In genomic region chr16:18956658-18957241, GRCh38 we compare ENCODE assay signal across 8 cellular contexts. TPM values are rescaled to one million over a fixed set of nuclear protein-coding genes. Genes with fewer than 3 reads are reported as not detected.
A peak's percentile ranks its signal among the peaks of the same experiment; 100 is the strongest.
DNase-seq lines count a peak whose midpoint lies in the region; ATAC-seq, FAIRE-seq and TF ChIP-seq lines count a peak whose summit lies in the region.
"Not testable (repeated sequence)": the region's sequence is repeated elsewhere in the genome, so short reads cannot be mapped to it uniquely, and the experiment has no call there.
"Had no signal": no experiment of that assay in that cellular context is flagged by ENCODE, and none has a peak within 500 bp of the region (broad histone marks: within the 10 kb centered on the region; RNA-seq: fewer than 3 reads in every experiment).

No MANE protein-coding gene starts in this region.

- H3K36me3 ChIP-seq in CD8-positive, alpha-beta T cell (ENCODE audit: insufficient read depth, low read length); OCI-LY3 (replicated peaks; ENCODE audit: low read depth, low read length); K562 (ENCODE audit: control insufficient read depth, insufficient read depth, low read length); HepG2 (replicated peaks in 1 of 2; ENCODE audit: control insufficient read depth in 1 of 2, insufficient read depth in 2 of 2, low read length in 2 of 2); parathyroid adenoma (ENCODE audit: control insufficient read depth, insufficient read depth, low read length): not testable (repeated sequence)

- H3K79me2 ChIP-seq in OCI-LY3 (ENCODE audit: low read length); K562 (ENCODE audit: control insufficient read depth, insufficient read depth, low read length); HepG2 (ENCODE audit: insufficient read depth, low read length); parathyroid adenoma: not testable (repeated sequence)

- TF ChIP-seq EP300 in K562 (IDR thresholded peaks at IDR 0.05; ENCODE audit: low read length); HepG2 (IDR thresholded peaks at IDR 0.05; ENCODE audit: low read depth in 2 of 2, low read length in 2 of 2); HepG2 (CRISPR knock-in tag; IDR thresholded peaks at IDR 0.05; ENCODE audit: borderline replicate concordance): not testable (repeated sequence)

- not testable (repeated sequence) for H3K27me3 Mint-ChIP-seq in CD8-positive, alpha-beta T cell (ENCODE audit: low read depth); activated CD4-positive, alpha-beta T cell treated with anti-CD3 and anti-CD28 coated beads, Interleukin-2, amount 10 ng/mL, durations not matched to agents 24 days and 14 days; activated T-helper 1 cell treated with anti-CD3 and anti-CD28 coated beads, Interleukin-12 subunit alpha, Interleukin-12 subunit beta, Interleukin-2, Interleukin-4 antibody, amounts not matched to agents 30 ng/mL and 10 ng/mL and 1 ng/mL, durations not matched to agents 14 hours and 24 hours and 36 hours (ENCODE audit: insufficient read depth)

- H3K27ac ChIP-seq in CD8-positive, alpha-beta T cell (ENCODE audit: low read depth, low read length); OCI-LY3 (ENCODE audit: low read length); K562 (ENCODE audit: extremely low read depth, low read depth, low read length); HepG2 (ENCODE audit: extremely low read length, insufficient read depth, low read length); parathyroid adenoma: not testable (repeated sequence)

- H3K9me1 ChIP-seq in K562 (ENCODE audit: control insufficient read depth, insufficient read depth, low read length): not testable (repeated sequence)

- not testable (repeated sequence) for H3K4me1 Mint-ChIP-seq in CD8-positive, alpha-beta T cell (ENCODE audit: low read depth); activated CD4-positive, alpha-beta T cell treated with anti-CD3 and anti-CD28 coated beads, Interleukin-2, amount 10 ng/mL, durations not matched to agents 24 days and 14 days; activated T-helper 1 cell treated with anti-CD3 and anti-CD28 coated beads, Interleukin-12 subunit alpha, Interleukin-12 subunit beta, Interleukin-2, Interleukin-4 antibody, amounts not matched to agents 30 ng/mL and 10 ng/mL and 1 ng/mL, durations not matched to agents 14 hours and 24 hours and 36 hours (ENCODE audit: low read depth)

- POLR2A ChIA-PET in CD8-positive, alpha-beta T cell (lab: Charles Lee): interaction anchor here (0.8 kb wide), 1 partner anchor 151 kb away, joined by 3 read pairs; no protein-coding TSS in a partner anchor
- POLR2A ChIA-PET in K562 (lab: Yijun Ruan, JAX) (interaction anchor here (1.2 kb wide), 1 partner anchor 11 kb away, joined by 5 read pairs; no protein-coding TSS in a partner anchor), HepG2 (lab: Yijun Ruan, JAX) (interaction anchor here (1.1 to 2.1 kb wide), 7 partner anchors 10 to 167 kb away, joined by 4 to 27 read pairs (median 9); partner anchors contain the start of genes ARL6IP1 and RPS15A)

- CTCF ChIA-PET in CD8-positive, alpha-beta T cell (lab: Charles Lee): interaction anchor here (0.7 to 4.1 kb wide), 3 partner anchors 8 to 12 kb away, joined by 3 to 21 read pairs (median 4); no protein-coding TSS in a partner anchor
- CTCF ChIA-PET in K562 (lab: Yijun Ruan, JAX; ENCODE audit: low intra/inter-chr PET ratio); HepG2 (lab: Yijun Ruan, JAX; ENCODE audit: low intra/inter-chr PET ratio, low total read pairs): not testable (repeated sequence)

- not testable (repeated sequence) for BruUV-seq in K562 (replicated peaks; lab: Mats Ljungman, UMichigan); HepG2 (replicated peaks; lab: Mats Ljungman, UMichigan)

- intact Hi-C loops in CD8-positive, alpha-beta T cell (cut with DNase I, micrococcal nuclease): loop anchor here in 1 of 2 experiments (1.0 kb wide), 1 partner anchor 29 kb away; no protein-coding TSS in a partner anchor
- intact Hi-C loops in activated CD4-positive, alpha-beta T cell treated with anti-CD3 and anti-CD28 coated beads, Interleukin-2, amount 10 ng/mL, durations not matched to agents 24 days and 14 days (cut with micrococcal nuclease); activated T-helper 1 cell treated with anti-CD3 and anti-CD28 coated beads, Interleukin-12 subunit alpha, Interleukin-12 subunit beta, Interleukin-2, Interleukin-4 antibody, amounts not matched to agents 30 ng/mL and 10 ng/mL and 1 ng/mL, durations not matched to agents 14 hours and 24 hours and 36 hours (cut with micrococcal nuclease); K562 (cut with micrococcal nuclease); HepG2 (cut with micrococcal nuclease; ENCODE audit: unreplicated experiment): not testable (repeated sequence)

- not testable (repeated sequence) for H3K9me3 Mint-ChIP-seq in CD8-positive, alpha-beta T cell; activated CD4-positive, alpha-beta T cell treated with anti-CD3 and anti-CD28 coated beads, Interleukin-2, amount 10 ng/mL, durations not matched to agents 24 days and 14 days; activated T-helper 1 cell treated with anti-CD3 and anti-CD28 coated beads, Interleukin-12 subunit alpha, Interleukin-12 subunit beta, Interleukin-2, Interleukin-4 antibody, amounts not matched to agents 30 ng/mL and 10 ng/mL and 1 ng/mL, durations not matched to agents 14 hours and 24 hours and 36 hours

- FAIRE-seq in K562 (lab: Jason Lieb, UNC); HepG2 (lab: Jason Lieb, UNC): not testable (repeated sequence)

- not testable (repeated sequence) for ATAC-seq in CD8-positive, alpha-beta T cell; K562; HepG2

- peak overlapping the region; percentile 83 for H3K4me3 Mint-ChIP-seq in CD8-positive, alpha-beta T cell
- H3K4me3 Mint-ChIP-seq in activated CD4-positive, alpha-beta T cell treated with anti-CD3 and anti-CD28 coated beads, Interleukin-2, amount 10 ng/mL, durations not matched to agents 24 days and 14 days: peak overlapping the region; percentile 55
- peak overlapping the region; percentile 5 for H3K4me3 Mint-ChIP-seq in activated T-helper 1 cell treated with anti-CD3 and anti-CD28 coated beads, Interleukin-12 subunit alpha, Interleukin-12 subunit beta, Interleukin-2, Interleukin-4 antibody, amounts not matched to agents 30 ng/mL and 10 ng/mL and 1 ng/mL, durations not matched to agents 14 hours and 24 hours and 36 hours

- H3K27me3 ChIP-seq in CD8-positive, alpha-beta T cell (ENCODE audit: insufficient read depth, low read length); OCI-LY3 (ENCODE audit: low read depth, low read length); K562 (ENCODE audit: control insufficient read depth in 2 of 2, insufficient read depth in 2 of 2, low read length in 2 of 2); HepG2 (ENCODE audit: control insufficient read depth in 1 of 2, insufficient read depth in 2 of 2, low read length in 2 of 2); parathyroid adenoma (ENCODE audit: control insufficient read depth, insufficient read depth, low read length): not testable (repeated sequence)

- not testable (repeated sequence) for H2AFZ ChIP-seq in OCI-LY3 (ENCODE audit: low read depth, low read length)
- H2AFZ ChIP-seq in K562 (ENCODE audit: low read depth, low read length) (peak overlapping the region; percentile 91), HepG2 (ENCODE audit: low read length) (peak overlapping the region; percentile 99), parathyroid adenoma (peak overlapping the region; percentile 92)

- H3K4me3 ChIP-seq in CD8-positive, alpha-beta T cell (ENCODE audit: low read depth, low read length); OCI-LY3 (ENCODE audit: low read length); K562; parathyroid adenoma (ENCODE audit: low read depth, low read length): not testable (repeated sequence)
- peak overlapping the region; percentile 50 to 69 (median 52) for H3K4me3 ChIP-seq in HepG2 (replicated peaks in 1 of 3; ENCODE audit: insufficient read depth in 1 of 3, low read depth in 2 of 3, low read length in 3 of 3)

- not testable (repeated sequence) for TF ChIP-seq RAD21 in K562 (CRISPR knock-in tag; conservative IDR thresholded peaks at IDR 0.05 in 1 of 2, IDR thresholded peaks at IDR 0.05 in 1 of 2); HepG2 (CRISPR knock-in tag; IDR thresholded peaks at IDR 0.05)

- H3K9ac ChIP-seq in OCI-LY3 (ENCODE audit: low read length); K562 (ENCODE audit: insufficient read depth in 1 of 2, low read depth in 2 of 2, low read length in 2 of 2); parathyroid adenoma: not testable (repeated sequence)
- H3K9ac ChIP-seq in HepG2 (ENCODE audit: insufficient read depth, low read depth, low read length): peak overlapping the region; percentile 48; the same call in 1 of the 2 replicates

- H3K27ac Mint-ChIP-seq in CD8-positive, alpha-beta T cell: peak overlapping the region; percentile 78
- not testable (repeated sequence) for H3K27ac Mint-ChIP-seq in activated CD4-positive, alpha-beta T cell treated with anti-CD3 and anti-CD28 coated beads, Interleukin-2, amount 10 ng/mL, durations not matched to agents 24 days and 14 days
- peak overlapping the region; percentile 26 for H3K27ac Mint-ChIP-seq in activated T-helper 1 cell treated with anti-CD3 and anti-CD28 coated beads, Interleukin-12 subunit alpha, Interleukin-12 subunit beta, Interleukin-2, Interleukin-4 antibody, amounts not matched to agents 30 ng/mL and 10 ng/mL and 1 ng/mL, durations not matched to agents 14 hours and 24 hours and 36 hours

- H3K36me3 Mint-ChIP-seq in CD8-positive, alpha-beta T cell; activated CD4-positive, alpha-beta T cell treated with anti-CD3 and anti-CD28 coated beads, Interleukin-2, amount 10 ng/mL, durations not matched to agents 24 days and 14 days (ENCODE audit: low read depth); activated T-helper 1 cell treated with anti-CD3 and anti-CD28 coated beads, Interleukin-12 subunit alpha, Interleukin-12 subunit beta, Interleukin-2, Interleukin-4 antibody, amounts not matched to agents 30 ng/mL and 10 ng/mL and 1 ng/mL, durations not matched to agents 14 hours and 24 hours and 36 hours (ENCODE audit: low read depth): not testable (repeated sequence)

- not testable (repeated sequence) for TF ChIP-seq POLR2A in K562 (conservative IDR thresholded peaks at IDR 0.05); HepG2 (IDR thresholded peaks at IDR 0.05; ENCODE audit: insufficient read depth in 1 of 2, low read depth in 2 of 2, low read length in 2 of 2)

- H3K4me1 ChIP-seq in CD8-positive, alpha-beta T cell (ENCODE audit: insufficient read depth, low read length); OCI-LY3 (ENCODE audit: low read length); K562 (replicated peaks in 1 of 2; ENCODE audit: control insufficient read depth in 2 of 2, insufficient read depth in 2 of 2, low read length in 2 of 2); parathyroid adenoma: not testable (repeated sequence)
- peaks cover 47% of the 10 kb centered on the region for H3K4me1 ChIP-seq in HepG2 (ENCODE audit: insufficient read depth, low read length)

- H3K4me2 ChIP-seq in OCI-LY3 (ENCODE audit: low read length): peak overlapping the region; percentile 37; the same call in 1 of the 2 replicates
- peak overlapping the region; percentile 30; the same call in 1 of the 2 replicates for H3K4me2 ChIP-seq in K562 (ENCODE audit: insufficient read depth, low read length)
- peak overlapping the region; percentile 73 for H3K4me2 ChIP-seq in HepG2 (ENCODE audit: low read depth, low read length)
- not testable (repeated sequence) for H3K4me2 ChIP-seq in parathyroid adenoma (ENCODE audit: low read length)

- 47% methylated on average over 6 of the region's 6 CpGs for WGBS in K562 (ENCODE audit: insufficient coverage, low coverage, missing lambda C conversion rate)
- WGBS in HepG2 (ENCODE audit: low lambda C conversion rate): 27% methylated on average over 6 of the region's 6 CpGs

- H3K9me3 ChIP-seq in CD8-positive, alpha-beta T cell (ENCODE audit: low read length); OCI-LY3 (ENCODE audit: insufficient read depth, low read length); K562 (replicated peaks; ENCODE audit: control insufficient read depth, insufficient read depth, low read depth, low read length); HepG2 (ENCODE audit: low read length); parathyroid adenoma (ENCODE audit: control insufficient read depth, low read length): not testable (repeated sequence)

- in situ Hi-C loops in K562 (cut with MboI); HepG2 (cut with HindIII; ENCODE audit: extremely low pct_ligation_motif_present, low pct_unique_long_range_greater_than_20kb): not testable (repeated sequence)

- DNase-seq in CD8-positive, alpha-beta T cell; activated CD4-positive, alpha-beta T cell treated with anti-CD3 and anti-CD28 coated beads, Interleukin-2, amount 10 ng/mL, durations not matched to agents 24 days and 14 days; activated T-helper 1 cell treated with anti-CD3 and anti-CD28 coated beads, Interleukin-12 subunit alpha, Interleukin-12 subunit beta, Interleukin-2, Interleukin-4 antibody, amounts not matched to agents 30 ng/mL and 10 ng/mL and 1 ng/mL, durations not matched to agents 14 hours and 24 hours and 36 hours (ENCODE audit: low spot score); K562 (ENCODE audit: extremely low read depth in 1 of 4, low spot score in 3 of 4); HepG2 (ENCODE audit: low spot score): not testable (repeated sequence)

- TF ChIP-seq CTCF in CD8-positive, alpha-beta T cell (IDR thresholded peaks at IDR 0.05); OCI-LY3 (IDR thresholded peaks at IDR 0.05; ENCODE audit: low read depth, low read length); K562 (IDR thresholded peaks at IDR 0.05 in 2 of 3, conservative IDR thresholded peaks at IDR 0.05 in 1 of 3; ENCODE audit: insufficient read depth in 2 of 3, low read depth in 1 of 3, low read length in 3 of 3); HepG2 (CRISPR knock-in tag; IDR thresholded peaks at IDR 0.05); parathyroid adenoma (IDR thresholded peaks at IDR 0.05): not testable (repeated sequence)

- not testable (repeated sequence) for H4K20me1 ChIP-seq in OCI-LY3 (ENCODE audit: insufficient read depth, low read length); K562 (replicated peaks; ENCODE audit: control insufficient read depth, insufficient read depth, low read length); HepG2 (ENCODE audit: insufficient read depth, low read length)

RNA-seq across cellular contexts. Expression of gene TMC7, which starts 27.0 kb away (rescaled TPM):
- total RNA-seq in CD8-positive, alpha-beta T cell: not detected
- not detected in 2 replicates for total RNA-seq in activated CD4-positive, alpha-beta T cell treated with anti-CD3 and anti-CD28 coated beads, Interleukin-2, amount 10 ng/mL, durations not matched to agents 24 days and 14 days
- total RNA-seq in activated T-helper 1 cell treated with anti-CD3 and anti-CD28 coated beads, Interleukin-12 subunit alpha, Interleukin-12 subunit beta, Interleukin-2, Interleukin-4 antibody, amounts not matched to agents 30 ng/mL and 10 ng/mL and 1 ng/mL, durations not matched to agents 14 hours and 24 hours and 36 hours: 0.05 TPM in 1 of 2 replicates, not detected in the other
- 7.4 and 8.2 TPM in 2 replicates for total RNA-seq in K562 (2011; cell fraction: chromatin; rRNA removed; ENCODE audit: low replicate concordance)
- 4.1 and 5.3 TPM in 2 replicates for total RNA-seq in K562 (2011; cell fraction: nucleolus; rRNA removed)
- total RNA-seq in K562 (2011; cell fraction: nucleoplasm; rRNA removed): 5.4 and 7.0 TPM in 2 replicates
- total RNA-seq in K562 (2014; rRNA removed) (0.77 and 2.0 TPM in 2 replicates), K562 (2014; rRNA removed; fragmentation: Illumina TruSeq; extraction: Trizol) (1.7 and 1.9 TPM in 2 replicates), K562 (2015; rRNA removed; fragmentation: Illumina TruSeq; extraction: Trizol) (0.57 and 0.76 TPM in 2 replicates), K562 (2021) (1.5 TPM in 2 replicates), HepG2 (2016; rRNA removed; fragmentation: Illumina TruSeq; extraction: Trizol) (1.2 TPM in 2 replicates)
- polyA plus RNA-seq in K562 (2011; rRNA removed) (0.85 and 1.8 TPM in 2 replicates), K562 (2014; fragmentation: Illumina TruSeq; extraction: Trizol) (1.8 and 2.0 TPM in 2 replicates), K562 (2014; fragmentation: Nextera tagmentation; extraction: Ambion mirVana) (under 1 TPM; 0.08 to 0.32 TPM), K562 (2014; rRNA removed) (1.5 and 1.8 TPM in 2 replicates), HepG2 (2011; rRNA removed) (5.1 and 5.4 TPM in 2 replicates)
- polyA plus RNA-seq in K562 (2011; cell fraction: cytosol; rRNA removed): 1.0 and 1.3 TPM in 2 replicates
- 1.3 and 2.3 TPM in 2 replicates for polyA plus RNA-seq in K562 (2011; cell fraction: nucleus; rRNA removed)
- 0.94 and 1.9 TPM in 2 replicates for polyA plus RNA-seq in K562 (2012)
- polyA minus RNA-seq in K562 (2011; rRNA and poly(A)+ RNA removed): 1.3 and 2.9 TPM in 2 replicates
- polyA minus RNA-seq in K562 (2011; cell fraction: cytosol; rRNA and poly(A)+ RNA removed): 0.82 and 1.7 TPM in 2 replicates
- polyA minus RNA-seq in K562 (2011; cell fraction: nucleus; rRNA and poly(A)+ RNA removed): 0.89 and 1.3 TPM in 2 replicates
- 0.20 and 0.62 TPM in 2 replicates for total RNA-seq in HepG2 (2016; cell fraction: cytosol; rRNA removed; fragmentation: Illumina TruSeq; extraction: Trizol; ENCODE audit: low read depth)
- 0.77 and 1.2 TPM in 2 replicates for total RNA-seq in HepG2 (2016; cell fraction: insoluble cytoplasmic fraction; rRNA removed; fragmentation: Illumina TruSeq; extraction: Trizol)
- total RNA-seq in HepG2 (2016; cell fraction: membrane; rRNA removed; fragmentation: Illumina TruSeq; extraction: Trizol): 0.62 and 0.74 TPM in 2 replicates
- 1.6 and 2.1 TPM in 2 replicates for total RNA-seq in HepG2 (2016; cell fraction: nucleus; rRNA removed; fragmentation: Illumina TruSeq; extraction: Trizol)
- 3.4 and 5.0 TPM in 2 replicates for polyA plus RNA-seq in HepG2 (2011; cell fraction: cytosol; rRNA removed)
- 4.3 and 4.5 TPM in 2 replicates for polyA plus RNA-seq in HepG2 (2011; cell fraction: nucleus; rRNA removed)
- 2.8 and 4.5 TPM in 2 replicates for polyA plus RNA-seq in HepG2 (2012)
- polyA plus RNA-seq in HepG2 (2016; cell fraction: cytosol; fragmentation: Illumina TruSeq; extraction: Trizol; ENCODE audit: low read depth): 0.16 and 0.23 TPM in 2 replicates
- polyA plus RNA-seq in HepG2 (2016; cell fraction: insoluble cytoplasmic fraction; fragmentation: Illumina TruSeq; extraction: Trizol; ENCODE audit: low read depth): 1.0 and 1.1 TPM in 2 replicates
- polyA plus RNA-seq in HepG2 (2016; cell fraction: membrane; fragmentation: Illumina TruSeq; extraction: Trizol; ENCODE audit: low read depth): 0.37 and 0.55 TPM in 2 replicates
- 3.2 TPM in 2 replicates for polyA plus RNA-seq in HepG2 (2016; cell fraction: nucleus; fragmentation: Illumina TruSeq; extraction: Trizol; ENCODE audit: insufficient read depth, low read depth)
- polyA minus RNA-seq in HepG2 (2011; rRNA and poly(A)+ RNA removed; ENCODE audit: low replicate concordance): 4.8 and 9.6 TPM in 2 replicates
- 6.1 and 6.4 TPM in 2 replicates for polyA minus RNA-seq in HepG2 (2011; cell fraction: cytosol; rRNA and poly(A)+ RNA removed)
- 7.6 and 10.7 TPM in 2 replicates for polyA minus RNA-seq in HepG2 (2011; cell fraction: nucleus; rRNA and poly(A)+ RNA removed)
- total RNA-seq: OCI-LY7 had no signal

RNA-seq across cellular contexts. Expression of gene SMG1, which starts 30.5 kb away (rescaled TPM):
- total RNA-seq in CD8-positive, alpha-beta T cell: 100 to 1,000 TPM; 121 to 129 TPM
- 146 and 148 TPM in 2 replicates for total RNA-seq in activated CD4-positive, alpha-beta T cell treated with anti-CD3 and anti-CD28 coated beads, Interleukin-2, amount 10 ng/mL, durations not matched to agents 24 days and 14 days
- 139 and 150 TPM in 2 replicates for total RNA-seq in activated T-helper 1 cell treated with anti-CD3 and anti-CD28 coated beads, Interleukin-12 subunit alpha, Interleukin-12 subunit beta, Interleukin-2, Interleukin-4 antibody, amounts not matched to agents 30 ng/mL and 10 ng/mL and 1 ng/mL, durations not matched to agents 14 hours and 24 hours and 36 hours
- 356 and 852 TPM in 2 replicates for total RNA-seq in K562 (2011; cell fraction: chromatin; rRNA removed; ENCODE audit: low replicate concordance)
- total RNA-seq in K562 (2011; cell fraction: nucleolus; rRNA removed): 116 and 155 TPM in 2 replicates
- 296 and 413 TPM in 2 replicates for total RNA-seq in K562 (2011; cell fraction: nucleoplasm; rRNA removed)
- total RNA-seq in K562 (2014; rRNA removed) (23.2 and 23.5 TPM in 2 replicates), K562 (2014; rRNA removed; fragmentation: Illumina TruSeq; extraction: Trizol) (37.6 and 43.3 TPM in 2 replicates), K562 (2015; rRNA removed; fragmentation: Illumina TruSeq; extraction: Trizol) (35.2 and 35.4 TPM in 2 replicates), K562 (2021) (54.8 and 59.4 TPM in 2 replicates), HepG2 (2016; rRNA removed; fragmentation: Illumina TruSeq; extraction: Trizol) (53.7 and 72.7 TPM in 2 replicates)
- polyA plus RNA-seq in K562 (2011; rRNA removed) (30.9 and 41.1 TPM in 2 replicates), K562 (2014; fragmentation: Illumina TruSeq; extraction: Trizol) (28.3 and 32.0 TPM in 2 replicates), K562 (2014; fragmentation: Nextera tagmentation; extraction: Ambion mirVana) (1 to 10 TPM; 3.4 to 3.7 TPM), K562 (2014; rRNA removed) (24.1 and 24.4 TPM in 2 replicates), HepG2 (2011; rRNA removed) (39.1 and 48.7 TPM in 2 replicates)
- polyA plus RNA-seq in K562 (2011; cell fraction: cytosol; rRNA removed): 13.9 and 19.5 TPM in 2 replicates
- polyA plus RNA-seq in K562 (2011; cell fraction: nucleus; rRNA removed): 58.5 and 66.6 TPM in 2 replicates
- polyA plus RNA-seq in K562 (2012): 19.1 and 22.5 TPM in 2 replicates
- polyA minus RNA-seq in K562 (2011; rRNA and poly(A)+ RNA removed): 250 and 261 TPM in 2 replicates
- polyA minus RNA-seq in K562 (2011; cell fraction: cytosol; rRNA and poly(A)+ RNA removed): 38.0 and 68.0 TPM in 2 replicates
- 126 and 193 TPM in 2 replicates for polyA minus RNA-seq in K562 (2011; cell fraction: nucleus; rRNA and poly(A)+ RNA removed)
- 52.2 and 56.7 TPM in 2 replicates for total RNA-seq in HepG2 (2016; cell fraction: cytosol; rRNA removed; fragmentation: Illumina TruSeq; extraction: Trizol; ENCODE audit: low read depth)
- 50.1 and 65.9 TPM in 2 replicates for total RNA-seq in HepG2 (2016; cell fraction: insoluble cytoplasmic fraction; rRNA removed; fragmentation: Illumina TruSeq; extraction: Trizol)
- 45.7 and 53.5 TPM in 2 replicates for total RNA-seq in HepG2 (2016; cell fraction: membrane; rRNA removed; fragmentation: Illumina TruSeq; extraction: Trizol)
- total RNA-seq in HepG2 (2016; cell fraction: nucleus; rRNA removed; fragmentation: Illumina TruSeq; extraction: Trizol): 131 and 149 TPM in 2 replicates
- 16.8 and 24.6 TPM in 2 replicates for polyA plus RNA-seq in HepG2 (2011; cell fraction: cytosol; rRNA removed)
- polyA plus RNA-seq in HepG2 (2011; cell fraction: nucleus; rRNA removed): 87.4 and 101 TPM in 2 replicates
- polyA plus RNA-seq in HepG2 (2012): 39.6 and 43.6 TPM in 2 replicates
- polyA plus RNA-seq in HepG2 (2016; cell fraction: cytosol; fragmentation: Illumina TruSeq; extraction: Trizol; ENCODE audit: low read depth): 2.1 and 2.8 TPM in 2 replicates
- 29.8 and 31.4 TPM in 2 replicates for polyA plus RNA-seq in HepG2 (2016; cell fraction: insoluble cytoplasmic fraction; fragmentation: Illumina TruSeq; extraction: Trizol; ENCODE audit: low read depth)
- polyA plus RNA-seq in HepG2 (2016; cell fraction: membrane; fragmentation: Illumina TruSeq; extraction: Trizol; ENCODE audit: low read depth): 4.7 and 5.7 TPM in 2 replicates
- 100 and 114 TPM in 2 replicates for polyA plus RNA-seq in HepG2 (2016; cell fraction: nucleus; fragmentation: Illumina TruSeq; extraction: Trizol; ENCODE audit: insufficient read depth, low read depth)
- polyA minus RNA-seq in HepG2 (2011; rRNA and poly(A)+ RNA removed; ENCODE audit: low replicate concordance): 109 and 150 TPM in 2 replicates
- 67.3 and 79.2 TPM in 2 replicates for polyA minus RNA-seq in HepG2 (2011; cell fraction: cytosol; rRNA and poly(A)+ RNA removed)
- polyA minus RNA-seq in HepG2 (2011; cell fraction: nucleus; rRNA and poly(A)+ RNA removed): 508 and 586 TPM in 2 replicates

Comparison
In these comparisons a context has a peak if more than half of its experiments do, and no peak if none do; other contexts are left out.
1. H3K4me3 Mint-ChIP-seq: peak in every context shown above with its lines; median percentile 83 in CD8-positive, alpha-beta T cell; 55 in activated CD4-positive, alpha-beta T cell treated with anti-CD3 and anti-CD28 coated beads, Interleukin-2, amount 10 ng/mL, durations not matched to agents 24 days and 14 days; 5 in activated T-helper 1 cell treated with anti-CD3 and anti-CD28 coated beads, Interleukin-12 subunit alpha, Interleukin-12 subunit beta, Interleukin-2, Interleukin-4 antibody, amounts not matched to agents 30 ng/mL and 10 ng/mL and 1 ng/mL, durations not matched to agents 14 hours and 24 hours and 36 hours.